19 cellular contexts compared by ENCODE assay signal in the genomic region with DNA sequence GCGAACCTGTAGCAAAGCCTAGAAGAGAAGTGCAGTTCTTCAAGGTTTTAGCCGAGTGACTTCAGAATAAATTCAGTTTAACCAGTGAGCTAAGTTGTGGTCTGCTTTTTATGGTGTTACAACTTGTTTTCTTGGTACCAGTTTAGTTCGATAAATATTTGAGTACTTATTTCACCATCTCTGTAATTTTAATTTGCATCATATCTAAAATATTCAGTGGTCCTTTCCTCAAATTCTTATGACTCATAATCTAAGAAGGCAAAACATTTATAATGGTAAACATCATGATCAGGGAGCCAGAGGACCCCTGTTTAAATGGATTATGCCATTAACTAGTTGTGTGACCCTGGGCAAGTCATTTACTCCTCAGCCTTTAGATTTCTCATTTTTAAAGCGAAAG. TPM values are rescaled to one million over a fixed set of nuclear protein-coding genes. Genes with fewer than 3 reads are reported as not detected.
"Had no signal": no experiment of that assay in that cellular context is flagged by ENCODE, and none has a peak within 500 bp of the region (broad histone marks: within the 10 kb centered on the region; RNA-seq: fewer than 3 reads in every experiment).

No MANE protein-coding gene starts in this region.

- H3K36me3 ChIP-seq: heart right ventricle, right atrium auricular region, tibial nerve, uterus had no signal

- H3K9me3 Mint-ChIP-seq: activated naive CD4-positive, alpha-beta T cell treated with anti-CD3 and anti-CD28 coated beads for 36 hours; activated T-cell treated with anti-CD3 and anti-CD28 coated beads, Interleukin-2, amount 50 U/mL, for 4 hours; stimulated activated naive CD8-positive, alpha-beta T cell treated with anti-CD3 and anti-CD28 coated beads, Interleukin-15, Interleukin-2, amounts not matched to agents 100 ng/mL and 50 ng/mL, for 24 hours had no signal

- H3K27ac Mint-ChIP-seq: activated naive CD4-positive, alpha-beta T cell treated with anti-CD3 and anti-CD28 coated beads for 36 hours; progenitor cell of endocrine pancreas; stimulated activated naive CD8-positive, alpha-beta T cell treated with anti-CD3 and anti-CD28 coated beads, Interleukin-15, Interleukin-2, amounts not matched to agents 100 ng/mL and 50 ng/mL, for 24 hours had no signal

- H3K4me3 ChIP-seq: coronary artery, heart right ventricle, right atrium auricular region, skin epidermis, tibial nerve, uterus had no signal

- H3K27ac ChIP-seq: coronary artery, heart right ventricle, right atrium auricular region, skin epidermis, tibial nerve, uterus had no signal

- H3K27me3 ChIP-seq: uterus had no signal

- ATAC-seq: activated CD4-positive, CD25-positive, alpha-beta regulatory T cell treated with anti-CD3 and anti-CD28 coated beads, Interleukin-2, amount 50 U/mL, for 24 hours; activated T-cell treated with anti-CD3 and anti-CD28 coated beads, Interleukin-2, amount 50 U/mL, for 4 hours; heart right ventricle; left ventricle myocardium superior had no signal

- DNase-seq: activated CD4-positive, alpha-beta T cell treated with anti-CD3 and anti-CD28 coated beads, Interleukin-2, amount 50 U/mL, for 1 hour; activated CD8-positive, alpha-beta memory T cell treated with anti-CD3 and anti-CD28 coated beads, Interleukin-2, amount 50 U/mL, for 4 hours; activated naive CD4-positive, alpha-beta T cell treated with anti-CD3 and anti-CD28 coated beads for 36 hours; activated T-cell treated with anti-CD3 and anti-CD28 coated beads, Interleukin-2, amount 50 U/mL, for 4 hours; anterior cingulate cortex; heart right ventricle; kidney glomerular epithelial cell; left ventricle myocardium superior; occipital lobe; stimulated activated CD4-positive, alpha-beta T cell treated with anti-CD3 and anti-CD28 coated beads, Interleukin-15, amount 100 ng/mL, for 24 hours; stimulated activated CD4-positive, alpha-beta T cell treated with anti-CD3 and anti-CD28 coated beads, Interleukin-2, amount 100 ng/mL, for 48 hours; uterus had no signal

- H3K9me3 ChIP-seq: heart right ventricle, right atrium auricular region, tibial nerve, uterus had no signal

- H3K4me3 Mint-ChIP-seq: activated naive CD4-positive, alpha-beta T cell treated with anti-CD3 and anti-CD28 coated beads for 36 hours; activated T-cell treated with anti-CD3 and anti-CD28 coated beads, Interleukin-2, amount 50 U/mL, for 4 hours; stimulated activated naive CD8-positive, alpha-beta T cell treated with anti-CD3 and anti-CD28 coated beads, Interleukin-15, Interleukin-2, amounts not matched to agents 100 ng/mL and 50 ng/mL, for 24 hours had no signal

RNA-seq across cellular contexts. Expression of a gene that starts 4.1 kb away (rescaled TPM):
- total RNA-seq: activated naive CD4-positive, alpha-beta T cell treated with anti-CD3 and anti-CD28 coated beads for 36 hours had no signal
